Comparison of ENCODE assay signal across 22 cellular contexts in the genomic region with DNA sequence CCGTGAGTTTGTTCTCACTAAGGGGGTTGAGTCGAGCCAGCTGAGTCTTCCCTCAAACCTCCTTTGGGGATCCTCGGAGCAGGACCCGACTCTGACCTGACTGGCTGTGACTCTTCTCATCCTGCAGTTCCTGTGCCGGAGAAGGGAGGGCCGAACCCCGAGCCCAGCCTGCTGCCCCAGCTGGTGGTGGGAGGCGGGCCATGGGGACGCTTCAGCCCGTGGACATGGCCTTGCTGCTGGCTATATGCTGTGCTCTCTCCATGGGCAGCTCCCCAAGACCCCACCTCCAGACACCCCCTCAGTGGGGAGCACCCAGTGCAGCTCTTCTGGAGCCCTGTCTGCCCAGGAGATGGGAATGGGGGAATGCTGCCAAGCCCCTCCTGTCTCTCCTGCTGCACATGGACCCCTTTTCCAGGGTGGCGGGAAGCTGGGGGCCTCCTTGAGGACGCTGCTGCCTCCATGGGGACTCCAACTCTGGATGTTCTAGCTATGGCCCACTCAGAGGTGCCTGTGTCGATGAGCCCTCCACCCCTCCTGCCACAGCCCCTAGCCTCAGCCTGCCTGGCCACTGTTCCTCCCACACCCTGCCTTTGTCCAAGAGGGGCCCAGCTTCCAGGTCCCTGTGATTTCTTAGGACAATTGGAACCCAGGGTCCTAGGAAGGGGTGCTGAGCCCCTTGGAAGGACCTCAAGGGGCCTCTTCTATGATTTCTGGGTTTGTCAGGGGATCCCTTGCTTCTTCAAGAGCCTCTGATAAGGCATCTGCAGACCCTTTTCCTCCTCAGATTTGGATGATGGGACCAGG. TPM values are rescaled to one million over a fixed set of nuclear protein-coding genes. Genes with fewer than 3 reads are reported as not detected.
A peak's percentile ranks its signal among the peaks of the same experiment; 100 is the strongest.
DNase-seq lines count a peak whose midpoint lies in the region; ATAC-seq, FAIRE-seq and TF ChIP-seq lines count a peak whose summit lies in the region.
"Had no signal": no experiment of that assay in that cellular context is flagged by ENCODE, and none has a peak within 500 bp of the region (broad histone marks: within the 10 kb centered on the region; RNA-seq: fewer than 3 reads in every experiment).

No MANE protein-coding gene starts in this region.

- no peaks in the 10 kb centered on the region for H3K9me3 Mint-ChIP-seq in chondrocyte (ENCODE audit: low read depth)
- H3K9me3 Mint-ChIP-seq in stimulated activated naive B cell treated with anti-CD40 and anti-IgM and Interleukin-4, amounts not matched to agents 10 μg/mL and 1 μg/mL and 100 μg/mL, for 72 hours, result no peaks in the 10 kb centered on the region

- H3K79me2 ChIP-seq in HepG2 (ENCODE audit: insufficient read depth, low read length), result peaks cover 13% of the 10 kb centered on the region

- TF ChIP-seq EP300 in HepG2 (IDR thresholded peaks at IDR 0.05; ENCODE audit: low read depth in 2 of 2, low read length in 2 of 2) (no peak), HepG2 (CRISPR knock-in tag; IDR thresholded peaks at IDR 0.05; ENCODE audit: borderline replicate concordance) (no peak)

- H3K36me3 ChIP-seq in HepG2 (replicated peaks in 1 of 2; ENCODE audit: control insufficient read depth in 1 of 2, insufficient read depth in 2 of 2, low read length in 2 of 2), result peaks cover 29 to 37% of the 10 kb centered on the region in 2 experiments; a peak in 4 of 5 replicates
- H3K36me3 ChIP-seq in right lobe of liver, result peaks cover 0 to 13% (median 6%) of the 10 kb centered on the region in 4 donors
- H3K36me3 ChIP-seq in HEK293 (ENCODE audit: control insufficient read depth in 2 of 2, insufficient read depth in 1 of 2, low read length in 2 of 2), result peaks cover under 1 to 39% of the 10 kb centered on the region in 2 experiments; a peak in 2 of 3 replicates

- H3K4me3 ChIP-seq in HepG2 (replicated peaks in 1 of 3; ENCODE audit: insufficient read depth in 1 of 3, low read depth in 2 of 3, low read length in 3 of 3) (no peak overlapping the region), right lobe of liver (no peak overlapping the region), HEK293 (ENCODE audit: low read depth, low read length) (no peak overlapping the region)
- H3K4me3 ChIP-seq: lower lobe of right lung, MG63, sigmoid colon, tibial artery had no signal

- H3K36me3 Mint-ChIP-seq in chondrocyte (ENCODE audit: low read depth), result peaks cover 13% of the 10 kb centered on the region
- H3K36me3 Mint-ChIP-seq in stimulated activated naive B cell treated with anti-CD40 and anti-IgM and Interleukin-4, amounts not matched to agents 10 μg/mL and 1 μg/mL and 100 μg/mL, for 72 hours, result peaks cover 31 to 34% of the 10 kb centered on the region in 2 donors

- TF ChIP-seq RAD21 in HepG2 (CRISPR knock-in tag; IDR thresholded peaks at IDR 0.05), result no peak

- no peak overlapping the region for H2AFZ ChIP-seq in HepG2 (ENCODE audit: low read length)

- WGBS in HepG2 (ENCODE audit: low lambda C conversion rate), result 73% methylated on average over 11 of the region's 13 CpGs
- 41% methylated on average over 3 of the region's 13 CpGs for WGBS in right lobe of liver (ENCODE audit: insufficient coverage, low coverage, low lambda C conversion rate, missing lambda C conversion rate)

- no peak for DNase-seq in HepG2 (ENCODE audit: low spot score)
- no peak for DNase-seq in right lobe of liver
- no peak for DNase-seq in chondrocyte (ENCODE audit: low spot score)
- no peak for DNase-seq in stimulated activated naive B cell treated with anti-CD40 and anti-IgM and Interleukin-4, amounts not matched to agents 10 μg/mL and 1 μg/mL and 100 μg/mL, for 72 hours
- no peak for DNase-seq in activated gamma-delta T cell (lab: John Stamatoyannopoulos, UW)
- DNase-seq in GDM1 (lab: John Stamatoyannopoulos, UW), result no peak
- DNase-seq in glomerular visceral epithelial cell (ENCODE audit: extremely low spot score), result no peak
- DNase-seq: activated naive CD4-positive, alpha-beta T cell; central memory CD4-positive, alpha-beta T cell; effector CD4-positive, alpha-beta T cell; head of caudate nucleus; lower lobe of right lung; MG63; NCI-H1436; NCI-H2171 treated with DMSO at 0.1 percent for 48 hours; sigmoid colon; stimulated activated naive CD4-positive, alpha-beta T cell; tibial artery had no signal

- no peak overlapping the region for H3K9ac ChIP-seq in HepG2 (ENCODE audit: insufficient read depth, low read depth, low read length)

- peaks cover 45% of the 10 kb centered on the region for H4K20me1 ChIP-seq in HepG2 (ENCODE audit: insufficient read depth, low read length)

- peak in 1 of 2 experiments; percentile 15; a peak in 1 of 4 replicates for TF ChIP-seq POLR2A in HepG2 (IDR thresholded peaks at IDR 0.05; ENCODE audit: insufficient read depth in 1 of 2, low read depth in 2 of 2, low read length in 2 of 2)
- no peak for TF ChIP-seq POLR2A in right lobe of liver (IDR thresholded peaks at IDR 0.05)

- BruUV-seq in HepG2 (replicated peaks; lab: Mats Ljungman, UMichigan), result no TSS peak

- H3K27me3 ChIP-seq in HepG2 (ENCODE audit: control insufficient read depth in 1 of 2, insufficient read depth in 2 of 2, low read length in 2 of 2), result no peaks in the 10 kb centered on the region
- no peaks in the 10 kb centered on the region for H3K27me3 ChIP-seq in right lobe of liver
- H3K27me3 ChIP-seq: MG63, sigmoid colon, tibial artery had no signal

- peak; percentile 8 for ATAC-seq in HepG2
- no peak for ATAC-seq in right lobe of liver
- no peak for ATAC-seq in stimulated activated naive B cell treated with anti-CD40 and anti-IgM and Interleukin-4, amounts not matched to agents 10 μg/mL and 1 μg/mL and 100 μg/mL, for 72 hours (replicated peaks)

- H3K27ac ChIP-seq in HepG2 (ENCODE audit: extremely low read length, insufficient read depth, low read length), result no peak overlapping the region
- no peak overlapping the region for H3K27ac ChIP-seq in right lobe of liver
- 0 out of 2 replicates have a peak overlapping the region, but pooled peaks have one; percentile 11 for H3K27ac ChIP-seq in HEK293 (ENCODE audit: extremely low read depth, low read depth, low read length)
- H3K27ac ChIP-seq: lower lobe of right lung, sigmoid colon, tibial artery had no signal

- H3K27me3 Mint-ChIP-seq in chondrocyte (ENCODE audit: low read depth), result no peaks in the 10 kb centered on the region
- H3K27me3 Mint-ChIP-seq in stimulated activated naive B cell treated with anti-CD40 and anti-IgM and Interleukin-4, amounts not matched to agents 10 μg/mL and 1 μg/mL and 100 μg/mL, for 72 hours, result no peaks in the 10 kb centered on the region

- no peak for FAIRE-seq in HepG2 (lab: Jason Lieb, UNC)
- FAIRE-seq: H54 had no signal

- peaks cover 14% of the 10 kb centered on the region for H3K4me1 ChIP-seq in HepG2 (ENCODE audit: insufficient read depth, low read length)
- peaks cover 0 to 2% (median 0%) of the 10 kb centered on the region in 4 donors for H3K4me1 ChIP-seq in right lobe of liver
- no peaks in the 10 kb centered on the region for H3K4me1 ChIP-seq in HEK293 (ENCODE audit: control insufficient read depth, insufficient read depth, low read length)

- TF ChIP-seq CTCF in HepG2 (CRISPR knock-in tag; IDR thresholded peaks at IDR 0.05) (no peak), right lobe of liver (IDR thresholded peaks at IDR 0.05) (no peak), HEK293 (tag by site-specific recombination; IDR thresholded peaks at IDR 0.05) (no peak), chondrocyte (IDR thresholded peaks at IDR 0.05) (no peak)

- no peak overlapping the region for H3K4me3 Mint-ChIP-seq in chondrocyte (ENCODE audit: unreplicated experiment)
- no peak overlapping the region for H3K4me3 Mint-ChIP-seq in stimulated activated naive B cell treated with anti-CD40 and anti-IgM and Interleukin-4, amounts not matched to agents 10 μg/mL and 1 μg/mL and 100 μg/mL, for 72 hours

- in situ Hi-C loops in HepG2 (cut with HindIII; ENCODE audit: extremely low pct_ligation_motif_present, low pct_unique_long_range_greater_than_20kb), result no loop called here

- peaks cover 2% of the 10 kb centered on the region for H3K4me1 Mint-ChIP-seq in chondrocyte (ENCODE audit: low read depth)
- H3K4me1 Mint-ChIP-seq in stimulated activated naive B cell treated with anti-CD40 and anti-IgM and Interleukin-4, amounts not matched to agents 10 μg/mL and 1 μg/mL and 100 μg/mL, for 72 hours, result peaks cover 20% of the 10 kb centered on the region in 2 donors

- intact Hi-C loops in HepG2 (cut with micrococcal nuclease; ENCODE audit: unreplicated experiment), result no loop called here
- intact Hi-C loops in right lobe of liver (cut with DNase I), result no loop called here

- H3K27ac Mint-ChIP-seq in chondrocyte (ENCODE audit: unreplicated experiment), result peak overlapping the region; percentile 49
- H3K27ac Mint-ChIP-seq in stimulated activated naive B cell treated with anti-CD40 and anti-IgM and Interleukin-4, amounts not matched to agents 10 μg/mL and 1 μg/mL and 100 μg/mL, for 72 hours, result peak overlapping the region; percentile 14

- H3K4me2 ChIP-seq in HepG2 (ENCODE audit: low read depth, low read length), result no peak overlapping the region

- POLR2A ChIA-PET in HepG2 (lab: Yijun Ruan, JAX), result interaction anchor here (1.0 to 2.3 kb wide), 3 partner anchors 10 to 192 kb away, joined by 3 to 9 read pairs (median 6); no protein-coding TSS in a partner anchor
- POLR2A ChIA-PET in HEK293 (lab: Yijun Ruan, JAX), result interaction anchor here (0.7 to 2.3 kb wide), 9 partner anchors 10 to 239 kb away, joined by 3 to 12 read pairs (median 6); a partner anchor contains a TSS

- H3K9me3 ChIP-seq in HepG2 (ENCODE audit: low read length), result no peaks in the 10 kb centered on the region
- H3K9me3 ChIP-seq in right lobe of liver, result no peaks in the 10 kb centered on the region
- H3K9me3 ChIP-seq in HEK293 (ENCODE audit: control insufficient read depth, insufficient read depth, low read depth, low read length), result no peaks in the 10 kb centered on the region
- H3K9me3 ChIP-seq: lower lobe of right lung, MG63, sigmoid colon, tibial artery had no signal

- CTCF ChIA-PET in HepG2 (lab: Yijun Ruan, JAX; ENCODE audit: low intra/inter-chr PET ratio, low total read pairs), result no interaction called here
- CTCF ChIA-PET in HEK293 (lab: Yijun Ruan, JAX), result interaction anchor here (0.7 to 1.7 kb wide), 3 partner anchors 10 to 171 kb away, joined by 4 to 10 read pairs (median 4); a partner anchor contains a TSS

RNA-seq across cellular contexts. Expression of a gene that starts 12.8 kb away (rescaled TPM):
- total RNA-seq in HepG2 (2016; rRNA removed; fragmentation: Illumina TruSeq; extraction: Trizol) (13.5 and 17.5 TPM in 2 replicates), right lobe of liver (1 to 10 TPM; 3.6 to 9.4 (median 5.8) TPM), chondrocyte (12.2 to 33.4 TPM (median 32.9 TPM) in 3 replicates)
- total RNA-seq in HepG2 (2016; cell fraction: cytosol; rRNA removed; fragmentation: Illumina TruSeq; extraction: Trizol; ENCODE audit: low read depth), result 3.3 and 3.4 TPM in 2 replicates
- total RNA-seq in HepG2 (2016; cell fraction: insoluble cytoplasmic fraction; rRNA removed; fragmentation: Illumina TruSeq; extraction: Trizol), result 14.9 and 16.1 TPM in 2 replicates
- total RNA-seq in HepG2 (2016; cell fraction: membrane; rRNA removed; fragmentation: Illumina TruSeq; extraction: Trizol), result 10.8 and 11.9 TPM in 2 replicates
- total RNA-seq in HepG2 (2016; cell fraction: nucleus; rRNA removed; fragmentation: Illumina TruSeq; extraction: Trizol), result 15.0 and 15.3 TPM in 2 replicates
- 6.2 and 8.1 TPM in 2 replicates for polyA plus RNA-seq in HepG2 (2011; rRNA removed)
- polyA plus RNA-seq in HepG2 (2011; cell fraction: cytosol; rRNA removed), result 3.4 and 5.1 TPM in 2 replicates
- 22.0 and 24.2 TPM in 2 replicates for polyA plus RNA-seq in HepG2 (2011; cell fraction: nucleus; rRNA removed)
- polyA plus RNA-seq in HepG2 (2012), result 14.6 and 19.5 TPM in 2 replicates
- 1.9 and 2.1 TPM in 2 replicates for polyA plus RNA-seq in HepG2 (2016; cell fraction: cytosol; fragmentation: Illumina TruSeq; extraction: Trizol; ENCODE audit: low read depth)
- 20.1 and 30.7 TPM in 2 replicates for polyA plus RNA-seq in HepG2 (2016; cell fraction: insoluble cytoplasmic fraction; fragmentation: Illumina TruSeq; extraction: Trizol; ENCODE audit: low read depth)
- 5.4 and 6.0 TPM in 2 replicates for polyA plus RNA-seq in HepG2 (2016; cell fraction: membrane; fragmentation: Illumina TruSeq; extraction: Trizol; ENCODE audit: low read depth)
- polyA plus RNA-seq in HepG2 (2016; cell fraction: nucleus; fragmentation: Illumina TruSeq; extraction: Trizol; ENCODE audit: insufficient read depth, low read depth), result 23.1 and 30.5 TPM in 2 replicates
- 26.0 and 33.5 TPM in 2 replicates for polyA minus RNA-seq in HepG2 (2011; rRNA and poly(A)+ RNA removed; ENCODE audit: low replicate concordance)
- polyA minus RNA-seq in HepG2 (2011; cell fraction: cytosol; rRNA and poly(A)+ RNA removed), result 17.1 and 17.5 TPM in 2 replicates
- 20.3 and 23.0 TPM in 2 replicates for polyA minus RNA-seq in HepG2 (2011; cell fraction: nucleus; rRNA and poly(A)+ RNA removed)

RNA-seq across cellular contexts. Expression of a gene that starts 43.6 kb away (rescaled TPM):
- total RNA-seq in HepG2 (2016; rRNA removed; fragmentation: Illumina TruSeq; extraction: Trizol) (not detected in 2 replicates), right lobe of liver (under 1 TPM in 3 of 6 experiments, not detected in 3; 0.19 to 0.51 (median 0.22) TPM), chondrocyte (not detected in 3 replicates)
- total RNA-seq in HepG2 (2016; cell fraction: cytosol; rRNA removed; fragmentation: Illumina TruSeq; extraction: Trizol; ENCODE audit: low read depth), result not detected in 2 replicates
- total RNA-seq in HepG2 (2016; cell fraction: insoluble cytoplasmic fraction; rRNA removed; fragmentation: Illumina TruSeq; extraction: Trizol), result 0.09 TPM in 1 of 2 replicates, not detected in the other
- total RNA-seq in HepG2 (2016; cell fraction: membrane; rRNA removed; fragmentation: Illumina TruSeq; extraction: Trizol), result not detected in 2 replicates
- total RNA-seq in HepG2 (2016; cell fraction: nucleus; rRNA removed; fragmentation: Illumina TruSeq; extraction: Trizol), result not detected in 2 replicates
- polyA plus RNA-seq in HepG2 (2011; rRNA removed), result not detected in 2 replicates
- not detected in 2 replicates for polyA plus RNA-seq in HepG2 (2011; cell fraction: cytosol; rRNA removed)
- 0.07 and 0.11 TPM in 2 replicates for polyA plus RNA-seq in HepG2 (2011; cell fraction: nucleus; rRNA removed)
- polyA plus RNA-seq in HepG2 (2012), result not detected in 2 replicates
- polyA plus RNA-seq in HepG2 (2016; cell fraction: cytosol; fragmentation: Illumina TruSeq; extraction: Trizol; ENCODE audit: low read depth), result not detected in 2 replicates
- not detected in 2 replicates for polyA plus RNA-seq in HepG2 (2016; cell fraction: insoluble cytoplasmic fraction; fragmentation: Illumina TruSeq; extraction: Trizol; ENCODE audit: low read depth)
- not detected in 2 replicates for polyA plus RNA-seq in HepG2 (2016; cell fraction: membrane; fragmentation: Illumina TruSeq; extraction: Trizol; ENCODE audit: low read depth)
- polyA plus RNA-seq in HepG2 (2016; cell fraction: nucleus; fragmentation: Illumina TruSeq; extraction: Trizol; ENCODE audit: insufficient read depth, low read depth), result not detected in 2 replicates
- not detected in 2 replicates for polyA minus RNA-seq in HepG2 (2011; rRNA and poly(A)+ RNA removed; ENCODE audit: low replicate concordance)
- polyA minus RNA-seq in HepG2 (2011; cell fraction: cytosol; rRNA and poly(A)+ RNA removed), result not detected in 2 replicates
- not detected in 2 replicates for polyA minus RNA-seq in HepG2 (2011; cell fraction: nucleus; rRNA and poly(A)+ RNA removed)
- total RNA-seq: fibroblast of lung, lower lobe of right lung, osteoblast had no signal
- polyA plus RNA-seq: fibroblast of lung, sigmoid colon had no signal
